Comparison of ENCODE assay signal across 23 cellular contexts in the genomic region with DNA sequence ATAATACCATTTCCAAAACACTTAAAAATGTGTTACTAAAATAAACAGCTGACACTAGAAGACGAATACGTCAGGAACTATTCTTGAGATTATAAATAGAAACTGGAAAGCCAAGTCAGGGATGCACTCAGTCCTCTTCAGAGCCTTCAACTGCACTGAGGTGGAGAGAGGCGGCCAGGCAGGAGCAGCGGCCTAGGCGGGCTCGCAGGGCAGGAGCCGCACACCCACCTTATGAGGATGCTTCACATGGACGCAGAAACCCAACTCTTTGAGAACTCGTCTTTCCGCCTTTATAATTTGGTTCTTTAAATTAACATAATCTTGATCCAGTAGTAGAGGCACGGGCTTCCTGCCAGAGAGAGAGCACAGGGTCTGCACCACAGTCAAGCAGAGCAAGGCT. TPM values are rescaled to one million over a fixed set of nuclear protein-coding genes. Genes with fewer than 3 reads are reported as not detected.
DNase-seq lines count a peak whose midpoint lies in the region; ATAC-seq lines count a peak whose summit lies in the region.
"Had no signal": no experiment of that assay in that cellular context is flagged by ENCODE, and none has a peak within 500 bp of the region (broad histone marks: within the 10 kb centered on the region; RNA-seq: fewer than 3 reads in every experiment).

No MANE protein-coding gene starts in this region.

- peaks cover 66% of the 10 kb centered on the region for H3K36me3 Mint-ChIP-seq in activated CD4-positive, alpha-beta memory T cell treated with anti-CD3 and anti-CD28 coated beads for 36 hours
- peaks cover 77% of the 10 kb centered on the region for H3K36me3 Mint-ChIP-seq in activated CD4-positive, alpha-beta memory T cell treated with anti-CD3 and anti-CD28 coated beads, Interleukin-2, amount 10 ng/mL, durations not matched to agents 7 days and 5 days (ENCODE audit: low read depth)
- H3K36me3 Mint-ChIP-seq in CD4-positive, CD25-positive, alpha-beta regulatory T cell, result peaks cover 43% of the 10 kb centered on the region
- peaks cover 73% of the 10 kb centered on the region for H3K36me3 Mint-ChIP-seq in activated CD8-positive, alpha-beta T cell treated with anti-CD3 and anti-CD28 coated beads, Interleukin-2, amount 10 ng/mL, durations not matched to agents 7 days and 5 days (ENCODE audit: low read depth)
- peaks cover 4 to 46% (median 29%) of the 10 kb centered on the region in 5 donors for H3K36me3 Mint-ChIP-seq in naive thymus-derived CD4-positive, alpha-beta T cell

- H3K4me1 ChIP-seq in CD4-positive, CD25-positive, alpha-beta regulatory T cell (ENCODE audit: control insufficient read depth, insufficient read depth, low read length, poor library complexity, severe bottlenecking), result peaks cover 24% of the 10 kb centered on the region
- H3K4me1 ChIP-seq in naive thymus-derived CD4-positive, alpha-beta T cell (ENCODE audit: control insufficient read depth in 2 of 2, insufficient read depth in 2 of 2, low read length in 2 of 2), result peaks cover 14 to 18% of the 10 kb centered on the region in 2 donors

- H3K27ac Mint-ChIP-seq in activated CD4-positive, alpha-beta memory T cell treated with anti-CD3 and anti-CD28 coated beads for 36 hours, result peak overlapping the region; percentile 5
- H3K27ac Mint-ChIP-seq in activated CD4-positive, alpha-beta memory T cell treated with anti-CD3 and anti-CD28 coated beads, Interleukin-2, amount 10 ng/mL, durations not matched to agents 7 days and 5 days, result no peak overlapping the region
- H3K27ac Mint-ChIP-seq in CD4-positive, CD25-positive, alpha-beta regulatory T cell, result peak overlapping the region in 1 of 3 donors; percentile 17
- H3K27ac Mint-ChIP-seq in activated CD8-positive, alpha-beta T cell treated with anti-CD3 and anti-CD28 coated beads, Interleukin-2, amount 10 ng/mL, durations not matched to agents 7 days and 5 days, result peak overlapping the region; percentile 58
- peak overlapping the region in 4 of 9 donors; percentile 18 to 79 (median 42) for H3K27ac Mint-ChIP-seq in naive thymus-derived CD4-positive, alpha-beta T cell
- H3K27ac Mint-ChIP-seq: stimulated activated naive B cell treated with anti-CD40 and anti-IgM and Interleukin-4, amounts not matched to agents 10 μg/mL and 1 μg/mL and 100 μg/mL, for 72 hours had no signal

- H3K9me3 Mint-ChIP-seq in activated CD4-positive, alpha-beta memory T cell treated with anti-CD3 and anti-CD28 coated beads for 36 hours, result no peaks in the 10 kb centered on the region
- no peaks in the 10 kb centered on the region for H3K9me3 Mint-ChIP-seq in activated CD4-positive, alpha-beta memory T cell treated with anti-CD3 and anti-CD28 coated beads, Interleukin-2, amount 10 ng/mL, durations not matched to agents 7 days and 5 days
- no peaks in the 10 kb centered on the region for H3K9me3 Mint-ChIP-seq in CD4-positive, CD25-positive, alpha-beta regulatory T cell
- no peaks in the 10 kb centered on the region for H3K9me3 Mint-ChIP-seq in activated CD8-positive, alpha-beta T cell treated with anti-CD3 and anti-CD28 coated beads, Interleukin-2, amount 10 ng/mL, durations not matched to agents 7 days and 5 days (ENCODE audit: insufficient read depth)
- H3K9me3 Mint-ChIP-seq in naive thymus-derived CD4-positive, alpha-beta T cell, result peaks cover 0 to 2% (median 0%) of the 10 kb centered on the region in 11 donors
- H3K9me3 Mint-ChIP-seq: stimulated activated naive B cell treated with anti-CD40 and anti-IgM and Interleukin-4, amounts not matched to agents 10 μg/mL and 1 μg/mL and 100 μg/mL, for 72 hours had no signal

- H3K27me3 ChIP-seq in CD4-positive, CD25-positive, alpha-beta regulatory T cell (ENCODE audit: control insufficient read depth, insufficient read depth, low read length), result no peaks in the 10 kb centered on the region
- no peaks in the 10 kb centered on the region for H3K27me3 ChIP-seq in naive thymus-derived CD4-positive, alpha-beta T cell (ENCODE audit: control insufficient read depth in 2 of 2, insufficient read depth in 2 of 2, low read length in 2 of 2)
- H3K27me3 ChIP-seq: ascending aorta, SJSA1, suprapubic skin had no signal

- intact Hi-C loops in activated CD4-positive, alpha-beta memory T cell treated with anti-CD3 and anti-CD28 coated beads for 36 hours (cut with micrococcal nuclease), result no loop called here
- intact Hi-C loops in naive thymus-derived CD4-positive, alpha-beta T cell (cut with micrococcal nuclease), result no loop called here

- H3K27ac ChIP-seq in CD4-positive, CD25-positive, alpha-beta regulatory T cell (ENCODE audit: insufficient read depth, low read length, poor library complexity, severe bottlenecking), result no peak overlapping the region
- no peak overlapping the region for H3K27ac ChIP-seq in naive thymus-derived CD4-positive, alpha-beta T cell (ENCODE audit: low read depth, low read length)
- H3K27ac ChIP-seq: ascending aorta, SJSA1, suprapubic skin had no signal

- no peaks in the 10 kb centered on the region for H3K27me3 Mint-ChIP-seq in activated CD4-positive, alpha-beta memory T cell treated with anti-CD3 and anti-CD28 coated beads for 36 hours
- H3K27me3 Mint-ChIP-seq in activated CD4-positive, alpha-beta memory T cell treated with anti-CD3 and anti-CD28 coated beads, Interleukin-2, amount 10 ng/mL, durations not matched to agents 7 days and 5 days, result no peaks in the 10 kb centered on the region
- H3K27me3 Mint-ChIP-seq in CD4-positive, CD25-positive, alpha-beta regulatory T cell, result no peaks in the 10 kb centered on the region
- H3K27me3 Mint-ChIP-seq in activated CD8-positive, alpha-beta T cell treated with anti-CD3 and anti-CD28 coated beads, Interleukin-2, amount 10 ng/mL, durations not matched to agents 7 days and 5 days (ENCODE audit: low read depth), result no peaks in the 10 kb centered on the region
- H3K27me3 Mint-ChIP-seq in naive thymus-derived CD4-positive, alpha-beta T cell, result no peaks in the 10 kb centered on the region
- H3K27me3 Mint-ChIP-seq: stimulated activated naive B cell treated with anti-CD40 and anti-IgM and Interleukin-4, amounts not matched to agents 10 μg/mL and 1 μg/mL and 100 μg/mL, for 72 hours had no signal

- DNase-seq in activated CD4-positive, alpha-beta memory T cell treated with anti-CD3 and anti-CD28 coated beads for 36 hours, result no peak
- no peak for DNase-seq in activated CD4-positive, alpha-beta memory T cell treated with anti-CD3 and anti-CD28 coated beads, Interleukin-2, amount 10 ng/mL, durations not matched to agents 7 days and 5 days
- no peak for DNase-seq in CD4-positive, CD25-positive, alpha-beta regulatory T cell
- DNase-seq in activated CD8-positive, alpha-beta T cell treated with anti-CD3 and anti-CD28 coated beads, Interleukin-2, amount 10 ng/mL, durations not matched to agents 7 days and 5 days, result no peak
- no peak for DNase-seq in naive thymus-derived CD4-positive, alpha-beta T cell
- DNase-seq in NCI-H526 (lab: John Stamatoyannopoulos, UW) (no peak), NAMALWA (ENCODE audit: low spot score) (no peak), NCI-H187 treated with DMSO at 0.1 percent for 48 hours (lab: John Stamatoyannopoulos, UW) (no peak)
- DNase-seq: Caco-2; cerebellar nuclear complex; Kasumi-1; kidney glomerular epithelial cell; NCI-H1694; NCI-H2171 treated with DMSO at 0.1 percent for 48 hours; NCI-H524; stimulated activated CD4-positive, alpha-beta T cell treated with anti-CD3 and anti-CD28 coated beads, Interleukin-4, amount 100 ng/mL, for 1 hour; stimulated activated naive B cell treated with anti-CD40 and anti-IgM and Interleukin-4, amounts not matched to agents 10 μg/mL and 1 μg/mL and 100 μg/mL, for 72 hours had no signal

- H3K9me3 ChIP-seq in CD4-positive, CD25-positive, alpha-beta regulatory T cell (ENCODE audit: control insufficient read depth in 2 of 2, low read length in 2 of 2), result no peaks in the 10 kb centered on the region
- H3K9me3 ChIP-seq in naive thymus-derived CD4-positive, alpha-beta T cell (ENCODE audit: control insufficient read depth in 2 of 3, low read length in 3 of 3), result no peaks in the 10 kb centered on the region
- H3K9me3 ChIP-seq: ascending aorta, Caco-2, HAP-1, SJSA1, suprapubic skin had no signal

- CTCF ChIA-PET in activated CD4-positive, alpha-beta memory T cell treated with anti-CD3 and anti-CD28 coated beads for 36 hours (lab: Charles Lee), result no interaction called here
- CTCF ChIA-PET in activated CD4-positive, alpha-beta memory T cell treated with anti-CD3 and anti-CD28 coated beads, Interleukin-2, amount 10 ng/mL, durations not matched to agents 7 days and 5 days (lab: Charles Lee), result interaction anchor here (0.7 kb wide), 1 partner anchor 27 kb away, joined by 3 read pairs; no protein-coding TSS in a partner anchor
- CTCF ChIA-PET in activated CD8-positive, alpha-beta T cell treated with anti-CD3 and anti-CD28 coated beads, Interleukin-2, amount 10 ng/mL, durations not matched to agents 7 days and 5 days (lab: Charles Lee), result interaction anchor here (1.7 kb wide), 1 partner anchor 20 kb away, joined by 7 read pairs; a partner anchor contains a TSS
- CTCF ChIA-PET in naive thymus-derived CD4-positive, alpha-beta T cell (lab: Charles Lee), result no interaction called here

- H3K36me3 ChIP-seq in CD4-positive, CD25-positive, alpha-beta regulatory T cell (ENCODE audit: control insufficient read depth, insufficient read depth, low read length), result peaks cover 70% of the 10 kb centered on the region
- peaks cover 42 to 70% (median 47%) of the 10 kb centered on the region in 3 experiments for H3K36me3 ChIP-seq in naive thymus-derived CD4-positive, alpha-beta T cell (ENCODE audit: control insufficient read depth in 2 of 3, insufficient read depth in 3 of 3, low read length in 3 of 3)

- peaks cover 25% of the 10 kb centered on the region for H3K4me1 Mint-ChIP-seq in activated CD4-positive, alpha-beta memory T cell treated with anti-CD3 and anti-CD28 coated beads for 36 hours (ENCODE audit: low read depth)
- H3K4me1 Mint-ChIP-seq in activated CD4-positive, alpha-beta memory T cell treated with anti-CD3 and anti-CD28 coated beads, Interleukin-2, amount 10 ng/mL, durations not matched to agents 7 days and 5 days, result peaks cover 31% of the 10 kb centered on the region
- peaks cover 0 to 55% (median 22%) of the 10 kb centered on the region in 4 donors for H3K4me1 Mint-ChIP-seq in CD4-positive, CD25-positive, alpha-beta regulatory T cell
- H3K4me1 Mint-ChIP-seq in activated CD8-positive, alpha-beta T cell treated with anti-CD3 and anti-CD28 coated beads, Interleukin-2, amount 10 ng/mL, durations not matched to agents 7 days and 5 days (ENCODE audit: low read depth), result peaks cover 25% of the 10 kb centered on the region
- peaks cover 20 to 46% (median 28%) of the 10 kb centered on the region in 7 donors for H3K4me1 Mint-ChIP-seq in naive thymus-derived CD4-positive, alpha-beta T cell

- POLR2A ChIA-PET in activated CD4-positive, alpha-beta memory T cell treated with anti-CD3 and anti-CD28 coated beads for 36 hours (lab: Charles Lee), result no interaction called here
- POLR2A ChIA-PET in activated CD4-positive, alpha-beta memory T cell treated with anti-CD3 and anti-CD28 coated beads, Interleukin-2, amount 10 ng/mL, durations not matched to agents 7 days and 5 days (lab: Charles Lee), result interaction anchor here (2.5 kb wide), 1 partner anchor 13 kb away, joined by 8 read pairs; no protein-coding TSS in a partner anchor
- POLR2A ChIA-PET in activated CD8-positive, alpha-beta T cell treated with anti-CD3 and anti-CD28 coated beads, Interleukin-2, amount 10 ng/mL, durations not matched to agents 7 days and 5 days (lab: Charles Lee), result interaction anchor here (0.8 kb wide), 1 partner anchor 13 kb away, joined by 3 read pairs; no protein-coding TSS in a partner anchor
- POLR2A ChIA-PET in naive thymus-derived CD4-positive, alpha-beta T cell (lab: Charles Lee), result interaction anchor here (9.8 kb wide), 1 partner anchor 12 kb away, joined by 80 read pairs; a partner anchor contains a TSS

- no peak overlapping the region for H3K4me3 ChIP-seq in CD4-positive, CD25-positive, alpha-beta regulatory T cell (ENCODE audit: low read depth, low read length)
- H3K4me3 ChIP-seq in naive thymus-derived CD4-positive, alpha-beta T cell (ENCODE audit: low read length), result no peak overlapping the region
- H3K4me3 ChIP-seq: ascending aorta, HAP-1, SJSA1, suprapubic skin had no signal

- H3K4me3 Mint-ChIP-seq in activated CD4-positive, alpha-beta memory T cell treated with anti-CD3 and anti-CD28 coated beads for 36 hours, result no peak overlapping the region
- no peak overlapping the region for H3K4me3 Mint-ChIP-seq in activated CD4-positive, alpha-beta memory T cell treated with anti-CD3 and anti-CD28 coated beads, Interleukin-2, amount 10 ng/mL, durations not matched to agents 7 days and 5 days
- H3K4me3 Mint-ChIP-seq in CD4-positive, CD25-positive, alpha-beta regulatory T cell, result peak overlapping the region in 3 of 4 donors; percentile 77 to 82 (median 78)
- no peak overlapping the region for H3K4me3 Mint-ChIP-seq in activated CD8-positive, alpha-beta T cell treated with anti-CD3 and anti-CD28 coated beads, Interleukin-2, amount 10 ng/mL, durations not matched to agents 7 days and 5 days
- H3K4me3 Mint-ChIP-seq in naive thymus-derived CD4-positive, alpha-beta T cell, result peak overlapping the region in 8 of 10 donors; percentile 0 to 52 (median 31)

- ATAC-seq in CD4-positive, CD25-positive, alpha-beta regulatory T cell (ENCODE audit: low read depth in 2 of 2), result no peak
- ATAC-seq in activated CD8-positive, alpha-beta T cell treated with anti-CD3 and anti-CD28 coated beads, Interleukin-2, amount 10 ng/mL, durations not matched to agents 7 days and 5 days, result no peak
- ATAC-seq in naive thymus-derived CD4-positive, alpha-beta T cell, result no peak
- ATAC-seq: stimulated activated naive B cell treated with anti-CD40 and anti-IgM and Interleukin-4, amounts not matched to agents 10 μg/mL and 1 μg/mL and 100 μg/mL, for 72 hours had no signal

RNA-seq across cellular contexts. Expression of a gene that starts 4.0 kb away (rescaled TPM):
- 100 to 1,000 TPM in 1 of 2 experiments, 10 to 100 TPM in 1; 96.0 to 108 TPM for total RNA-seq in activated CD4-positive, alpha-beta memory T cell treated with anti-CD3 and anti-CD28 coated beads for 36 hours
- 100 to 1,000 TPM; 104 TPM for total RNA-seq in activated CD4-positive, alpha-beta memory T cell treated with anti-CD3 and anti-CD28 coated beads, Interleukin-2, amount 10 ng/mL, durations not matched to agents 7 days and 5 days
- 287 TPM for total RNA-seq in CD4-positive, CD25-positive, alpha-beta regulatory T cell
- polyA plus RNA-seq in CD4-positive, CD25-positive, alpha-beta regulatory T cell, result 10 to 100 TPM; 17.6 to 24.6 (median 21.4) TPM
- total RNA-seq in activated CD8-positive, alpha-beta T cell treated with anti-CD3 and anti-CD28 coated beads, Interleukin-2, amount 10 ng/mL, durations not matched to agents 7 days and 5 days, result 100 to 1,000 TPM in 1 of 2 experiments, 10 to 100 TPM in 1; 98.3 to 110 TPM
- total RNA-seq in naive thymus-derived CD4-positive, alpha-beta T cell, result 100 to 1,000 TPM; 130 to 403 (median 278) TPM
- 10 to 100 TPM; 16.3 to 38.3 TPM for polyA plus RNA-seq in naive thymus-derived CD4-positive, alpha-beta T cell

RNA-seq across cellular contexts. Expression of a gene that starts 11.9 kb away (rescaled TPM):
- total RNA-seq in activated CD4-positive, alpha-beta memory T cell treated with anti-CD3 and anti-CD28 coated beads for 36 hours, result 100 to 1,000 TPM; 122 to 123 TPM
- total RNA-seq in activated CD4-positive, alpha-beta memory T cell treated with anti-CD3 and anti-CD28 coated beads, Interleukin-2, amount 10 ng/mL, durations not matched to agents 7 days and 5 days, result 10 to 100 TPM; 82.8 to 87.3 TPM
- 83.4 TPM for total RNA-seq in CD4-positive, CD25-positive, alpha-beta regulatory T cell
- 100 to 1,000 TPM; 162 to 188 (median 178) TPM for polyA plus RNA-seq in CD4-positive, CD25-positive, alpha-beta regulatory T cell
- total RNA-seq in activated CD8-positive, alpha-beta T cell treated with anti-CD3 and anti-CD28 coated beads, Interleukin-2, amount 10 ng/mL, durations not matched to agents 7 days and 5 days, result 100 to 1,000 TPM; 111 to 117 TPM
- 100 to 1,000 TPM in 4 of 5 experiments, 10 to 100 TPM in 1; 91.2 to 135 (median 122) TPM for total RNA-seq in naive thymus-derived CD4-positive, alpha-beta T cell
- 100 to 1,000 TPM; 221 to 239 TPM for polyA plus RNA-seq in naive thymus-derived CD4-positive, alpha-beta T cell

RNA-seq across cellular contexts. Expression of a gene that starts 20.2 kb away (rescaled TPM):
- 100 to 1,000 TPM; 124 to 131 TPM for total RNA-seq in activated CD4-positive, alpha-beta memory T cell treated with anti-CD3 and anti-CD28 coated beads for 36 hours
- 100 to 1,000 TPM; 121 to 122 TPM for total RNA-seq in activated CD4-positive, alpha-beta memory T cell treated with anti-CD3 and anti-CD28 coated beads, Interleukin-2, amount 10 ng/mL, durations not matched to agents 7 days and 5 days
- total RNA-seq in CD4-positive, CD25-positive, alpha-beta regulatory T cell, result 76.0 TPM
- 100 to 1,000 TPM; 145 to 190 (median 164) TPM for polyA plus RNA-seq in CD4-positive, CD25-positive, alpha-beta regulatory T cell
- 100 to 1,000 TPM; 120 to 123 TPM for total RNA-seq in activated CD8-positive, alpha-beta T cell treated with anti-CD3 and anti-CD28 coated beads, Interleukin-2, amount 10 ng/mL, durations not matched to agents 7 days and 5 days
- total RNA-seq in naive thymus-derived CD4-positive, alpha-beta T cell, result 100 to 1,000 TPM in 1 of 5 experiments, 10 to 100 TPM in 4; 53.8 to 107 (median 64.5) TPM
- polyA plus RNA-seq in naive thymus-derived CD4-positive, alpha-beta T cell, result 100 to 1,000 TPM; 135 to 160 TPM

RNA-seq across cellular contexts. Expression of a gene that starts 25.9 kb away (rescaled TPM):
- not detected for total RNA-seq in activated CD4-positive, alpha-beta memory T cell treated with anti-CD3 and anti-CD28 coated beads for 36 hours
- not detected for total RNA-seq in activated CD4-positive, alpha-beta memory T cell treated with anti-CD3 and anti-CD28 coated beads, Interleukin-2, amount 10 ng/mL, durations not matched to agents 7 days and 5 days
- not detected for total RNA-seq in CD4-positive, CD25-positive, alpha-beta regulatory T cell
- under 1 TPM in 1 of 4 donors, not detected in 3; 0.14 TPM for polyA plus RNA-seq in CD4-positive, CD25-positive, alpha-beta regulatory T cell
- not detected for total RNA-seq in activated CD8-positive, alpha-beta T cell treated with anti-CD3 and anti-CD28 coated beads, Interleukin-2, amount 10 ng/mL, durations not matched to agents 7 days and 5 days
- total RNA-seq in naive thymus-derived CD4-positive, alpha-beta T cell, result not detected
- not detected for polyA plus RNA-seq in naive thymus-derived CD4-positive, alpha-beta T cell
- total RNA-seq: A172; SJSA1; T-helper 1 cell treated with Interleukin-12 subunit alpha and Interleukin-12 subunit beta and Interleukin-4 antibody, amounts not matched to agents 30 ng/mL and 1 ng/mL, for 36 hours had no signal

RNA-seq across cellular contexts. Expression of a gene that starts 36.8 kb away (rescaled TPM):
- total RNA-seq in activated CD4-positive, alpha-beta memory T cell treated with anti-CD3 and anti-CD28 coated beads for 36 hours, result under 1 TPM in 1 of 2 experiments, not detected in 1; 0.19 TPM
- under 1 TPM; 0.18 to 0.23 TPM for total RNA-seq in activated CD4-positive, alpha-beta memory T cell treated with anti-CD3 and anti-CD28 coated beads, Interleukin-2, amount 10 ng/mL, durations not matched to agents 7 days and 5 days
- 0.17 TPM for total RNA-seq in CD4-positive, CD25-positive, alpha-beta regulatory T cell
- not detected for polyA plus RNA-seq in CD4-positive, CD25-positive, alpha-beta regulatory T cell
- total RNA-seq in activated CD8-positive, alpha-beta T cell treated with anti-CD3 and anti-CD28 coated beads, Interleukin-2, amount 10 ng/mL, durations not matched to agents 7 days and 5 days, result not detected
- 1 to 10 TPM in 3 of 5 experiments, under 1 TPM in 2; 0.39 to 2.2 (median 1.0) TPM for total RNA-seq in naive thymus-derived CD4-positive, alpha-beta T cell
- polyA plus RNA-seq in naive thymus-derived CD4-positive, alpha-beta T cell, result under 1 TPM; 0.41 to 0.66 TPM

Comparison
In these comparisons a context has a peak if more than half of its experiments do, and no peak if none do; other contexts are left out.
1. CTCF ChIA-PET loops: an anchor here in activated CD4-positive, alpha-beta memory T cell treated with anti-CD3 and anti-CD28 coated beads, Interleukin-2, amount 10 ng/mL, durations not matched to agents 7 days and 5 days (0.7 kb wide) and activated CD8-positive, alpha-beta T cell treated with anti-CD3 and anti-CD28 coated beads, Interleukin-2, amount 10 ng/mL, durations not matched to agents 7 days and 5 days (1.7 kb wide); none called in activated CD4-positive, alpha-beta memory T cell treated with anti-CD3 and anti-CD28 coated beads for 36 hours and naive thymus-derived CD4-positive, alpha-beta T cell.
2. H3K4me3 Mint-ChIP-seq: peak in CD4-positive, CD25-positive, alpha-beta regulatory T cell (3 of 4) and naive thymus-derived CD4-positive, alpha-beta T cell (8 of 10); none in activated CD4-positive, alpha-beta memory T cell treated with anti-CD3 and anti-CD28 coated beads for 36 hours (single experiment), activated CD4-positive, alpha-beta memory T cell treated with anti-CD3 and anti-CD28 coated beads, Interleukin-2, amount 10 ng/mL, durations not matched to agents 7 days and 5 days (single experiment) and activated CD8-positive, alpha-beta T cell treated with anti-CD3 and anti-CD28 coated beads, Interleukin-2, amount 10 ng/mL, durations not matched to agents 7 days and 5 days (single experiment).